Comparison of ENCODE assay signal across 8 cellular contexts in genomic region chr16:57186630-57187507, GRCh38. TPM values are rescaled to one million over a fixed set of nuclear protein-coding genes. Genes with fewer than 3 reads are reported as not detected.
DNase-seq lines count a peak whose midpoint lies in the region; ATAC-seq and TF ChIP-seq lines count a peak whose summit lies in the region.

No MANE protein-coding gene starts in this region.

- TSS peak; percentile 29 for BruUV-seq in PC-9 (replicated peaks; lab: Mats Ljungman, UMichigan)

- peak overlapping the region; percentile 78 for H3K27ac ChIP-seq in DND-41 (ENCODE audit: low read length)
- H3K27ac ChIP-seq in PC-9 = peak overlapping the region; percentile 32; the same call in 1 of the 2 replicates

- POLR2A ChIA-PET in PC-9 (lab: Charles Lee; ENCODE audit: unreplicated experiment) = no interaction called here

- H3K9me3 ChIP-seq in DND-41 (ENCODE audit: insufficient read depth, low read length, severe bottlenecking) = no peaks in the 10 kb centered on the region
- no peaks in the 10 kb centered on the region for H3K9me3 ChIP-seq in PC-9 (ENCODE audit: insufficient read depth, low read depth)
- H3K9me3 ChIP-seq in iPS-15b (ENCODE audit: control insufficient read depth, insufficient read depth, low read length) = no peaks in the 10 kb centered on the region
- no peaks in the 10 kb centered on the region for H3K9me3 ChIP-seq in skeletal muscle satellite cell (replicated peaks; ENCODE audit: low read length)

- peaks cover 23% of the 10 kb centered on the region; the same call in 1 of the 2 replicates for H3F3A ChIP-seq in PC-9 (ENCODE audit: insufficient read depth, low read depth)

- H4K20me1 ChIP-seq in DND-41 (ENCODE audit: insufficient read depth, low read length) (peaks cover 6% of the 10 kb centered on the region), PC-9 (ENCODE audit: insufficient read depth) (no peaks in the 10 kb centered on the region; the same call in 1 of the 2 replicates)

- in situ Hi-C loops in astrocyte of the cerebellum (cut with HindIII; ENCODE audit: low sequenced_read_pairs) = no loop called here

- H3K9ac ChIP-seq in DND-41 (ENCODE audit: low read depth, low read length) (peak overlapping the region; percentile 73), iPS-15b (ENCODE audit: low read depth, low read length) (peak overlapping the region; percentile 63), skeletal muscle satellite cell (ENCODE audit: low read depth, low read length) (peak overlapping the region; percentile 98)

- intact Hi-C loops in PC-9 (cut with micrococcal nuclease; ENCODE audit: unreplicated experiment) = loop anchor here (1.0 to 5.0 kb wide), 3 partner anchors 58 to 230 kb away; partner anchors contain the start of gene ARL2BP

- peak; percentile 5 for TF ChIP-seq CTCF in DND-41 (IDR thresholded peaks at IDR 0.05; ENCODE audit: borderline replicate concordance, extremely low read depth, low read length, poor library complexity, severe bottlenecking)
- TF ChIP-seq CTCF in PC-9 (conservative IDR thresholded peaks at IDR 0.05) = no peak
- peak; percentile 2 for TF ChIP-seq CTCF in astrocyte of the cerebellum (IDR thresholded peaks at IDR 0.05; ENCODE audit: low read depth, low read length, missing control alignments)

- CTCF ChIA-PET in PC-9 (lab: Charles Lee) = interaction anchor here (0.9 to 1.4 kb wide), 2 partner anchors 57 to 113 kb away, joined by 4 to 7 read pairs; no protein-coding TSS in a partner anchor

- H3K4me2 ChIP-seq in DND-41 (ENCODE audit: insufficient read depth, low read length) = peak overlapping the region; percentile 88
- H3K4me2 ChIP-seq in PC-9 = peak overlapping the region; percentile 96
- peak overlapping the region; percentile 93 for H3K4me2 ChIP-seq in skeletal muscle satellite cell (ENCODE audit: low read length)

- H2AFZ ChIP-seq in DND-41 (ENCODE audit: low read depth, low read length) (peak overlapping the region; percentile 87), PC-9 (peak overlapping the region; percentile 87)

- peak; percentile 4; the same call in 2 of the 3 replicates for ATAC-seq in DND-41 (ENCODE audit: insufficient read depth, low read depth)
- ATAC-seq in HG03196 (IDR thresholded peaks at IDR 0.05; ENCODE audit: unreplicated experiment) = no peak

- H3K79me2 ChIP-seq in DND-41 (ENCODE audit: insufficient read depth, low read length) (peaks cover 96% of the 10 kb centered on the region), PC-9 (ENCODE audit: low read depth) (peaks cover 96% of the 10 kb centered on the region)

- peak; percentile 28 for DNase-seq in DND-41
- DNase-seq in H7 = peak; percentile 45
- peak in 1 of 2 experiments; percentile 18 for DNase-seq in PC-9
- no peak for DNase-seq in astrocyte of the cerebellum (ENCODE audit: low read depth)
- no peak for DNase-seq in NCI-H187 (lab: John Stamatoyannopoulos, UW)

- peak overlapping the region; percentile 55 to 67 for H3K4me3 ChIP-seq in DND-41 (ENCODE audit: low read depth in 1 of 2, low read length in 2 of 2)
- H3K4me3 ChIP-seq in H7 (ENCODE audit: insufficient read depth, low read depth, low read length) = peak overlapping the region; percentile 78
- peak overlapping the region; percentile 75 for H3K4me3 ChIP-seq in PC-9
- H3K4me3 ChIP-seq in astrocyte of the cerebellum (ENCODE audit: low read depth, low read length) = peak overlapping the region; percentile 82
- H3K4me3 ChIP-seq in iPS-15b (ENCODE audit: low read depth, low read length) = peak overlapping the region; percentile 94
- H3K4me3 ChIP-seq in skeletal muscle satellite cell (ENCODE audit: low read length) = peak overlapping the region; percentile 93

- peaks cover 46% of the 10 kb centered on the region for H3K4me1 ChIP-seq in DND-41 (ENCODE audit: insufficient read depth, low read length)
- peaks cover 50% of the 10 kb centered on the region for H3K4me1 ChIP-seq in PC-9 (replicated peaks; ENCODE audit: insufficient read depth)
- H3K4me1 ChIP-seq in iPS-15b (ENCODE audit: control insufficient read depth, insufficient read depth, low read length) = peaks cover 8% of the 10 kb centered on the region
- H3K4me1 ChIP-seq in skeletal muscle satellite cell (ENCODE audit: control insufficient read depth, insufficient read depth, low read length) = peaks cover 37% of the 10 kb centered on the region

- H3K27me3 ChIP-seq in DND-41 (ENCODE audit: insufficient read depth, low read length, poor library complexity) (no peaks in the 10 kb centered on the region), H7 (ENCODE audit: control insufficient read depth, insufficient read depth, low read length) (no peaks in the 10 kb centered on the region; the same call in 1 of the 2 replicates), PC-9 (ENCODE audit: insufficient read depth, low read depth) (no peaks in the 10 kb centered on the region), iPS-15b (ENCODE audit: control insufficient read depth, insufficient read depth, low read length) (no peaks in the 10 kb centered on the region), skeletal muscle satellite cell (ENCODE audit: control insufficient read depth, insufficient read depth, low read length) (no peaks in the 10 kb centered on the region)

- no peaks in the 10 kb centered on the region for H3K9me2 ChIP-seq in PC-9 (ENCODE audit: insufficient read depth)

- H3K36me3 ChIP-seq in DND-41 (ENCODE audit: insufficient read depth, low read length) (peaks cover 7% of the 10 kb centered on the region; the same call in 1 of the 2 replicates), H7 (replicated peaks; ENCODE audit: control insufficient read depth, insufficient read depth, low read length) (no peaks in the 10 kb centered on the region), PC-9 (ENCODE audit: low read depth) (no peaks in the 10 kb centered on the region), iPS-15b (ENCODE audit: control insufficient read depth, insufficient read depth, low read length) (no peaks in the 10 kb centered on the region), skeletal muscle satellite cell (ENCODE audit: insufficient read depth, low read length) (no peaks in the 10 kb centered on the region)

RNA-seq across cellular contexts. Expression of gene RSPRY1, which starts 0.7 kb away (rescaled TPM):
- total RNA-seq in H7 (2014; rRNA removed; shearing (Covaris generic)) = 31.0 and 49.8 TPM in 2 replicates
- 26.2 and 26.3 TPM in 2 replicates for total RNA-seq in PC-9 (2021)
- total RNA-seq in skeletal muscle satellite cell (2012; rRNA removed) = 47.9 and 55.0 TPM in 2 replicates

RNA-seq across cellular contexts. Expression of gene PSME3IP1, which starts 1.0 kb away (rescaled TPM):
- total RNA-seq in H7 (2014; rRNA removed; shearing (Covaris generic)) = 60.9 and 63.3 TPM in 2 replicates
- 92.4 and 121 TPM in 2 replicates for total RNA-seq in PC-9 (2021)
- 65.5 and 92.5 TPM in 2 replicates for total RNA-seq in skeletal muscle satellite cell (2012; rRNA removed)

RNA-seq across cellular contexts. Expression of gene ARL2BP, which starts 58.2 kb away (rescaled TPM):
- 27.7 and 28.3 TPM in 2 replicates for total RNA-seq in H7 (2014; rRNA removed; shearing (Covaris generic))
- total RNA-seq in PC-9 (2021) = 19.8 and 23.6 TPM in 2 replicates
- total RNA-seq in skeletal muscle satellite cell (2012; rRNA removed) = 85.7 and 104 TPM in 2 replicates

Comparison
In these comparisons a context has a peak if more than half of its experiments do, and no peak if none do; other contexts are left out.
1. DNase-seq: peak in DND-41 (single experiment) and H7 (single experiment); none in astrocyte of the cerebellum (single experiment) and NCI-H187 (0 of 2).
2. Peak in every context shown above with its lines, with median percentiles within 50 percentile points of each other: H3K4me2 ChIP-seq, H3K4me3 ChIP-seq and H3K9ac ChIP-seq.